In genomic region chr6:149746147-149746946, GRCh38 we compare ENCODE assay signal across 1 cellular context.
A peak's percentile ranks its signal among the peaks of the same experiment; 100 is the strongest.
TF ChIP-seq lines count a peak whose summit lies in the region.

NUP43 (minus strand) TSS chr6:149746529; CDS start chr6:149746495, 34 bp downstream.

TF ChIP-seq in HEK293, 187 proteins besides CTCF, POLR2A, EP300 and RAD21 (continued from another document and continues in another):
- TF ChIP-seq AEBP2 (tag by site-specific recombination; IDR thresholded peaks at IDR 0.05; ENCODE audit: borderline replicate concordance): no peak
- no peak for TF ChIP-seq ZBTB21 (tag by site-specific recombination; IDR thresholded peaks at IDR 0.05)
- TF ChIP-seq ZNF791 (tag by site-specific recombination; IDR thresholded peaks at IDR 0.05): no peak
- no peak for TF ChIP-seq ZNF530 (tag by site-specific recombination; IDR thresholded peaks at IDR 0.05; ENCODE audit: low read depth)
- peak; percentile 3; the same call in 1 of the 2 replicates for TF ChIP-seq PRDM1 (tag by site-specific recombination; IDR thresholded peaks at IDR 0.05)
- TF ChIP-seq ZFP69B (tag by site-specific recombination; IDR thresholded peaks at IDR 0.05): peak; percentile 78; the same call in 1 of the 2 replicates
- peak; percentile 61 for TF ChIP-seq ZNF366 (tag by site-specific recombination; conservative IDR thresholded peaks at IDR 0.05)
- TF ChIP-seq SETDB1 (IDR thresholded peaks at IDR 0.05; ENCODE audit: insufficient read length, low read length): peak; percentile 51
- TF ChIP-seq, protein P1, sequence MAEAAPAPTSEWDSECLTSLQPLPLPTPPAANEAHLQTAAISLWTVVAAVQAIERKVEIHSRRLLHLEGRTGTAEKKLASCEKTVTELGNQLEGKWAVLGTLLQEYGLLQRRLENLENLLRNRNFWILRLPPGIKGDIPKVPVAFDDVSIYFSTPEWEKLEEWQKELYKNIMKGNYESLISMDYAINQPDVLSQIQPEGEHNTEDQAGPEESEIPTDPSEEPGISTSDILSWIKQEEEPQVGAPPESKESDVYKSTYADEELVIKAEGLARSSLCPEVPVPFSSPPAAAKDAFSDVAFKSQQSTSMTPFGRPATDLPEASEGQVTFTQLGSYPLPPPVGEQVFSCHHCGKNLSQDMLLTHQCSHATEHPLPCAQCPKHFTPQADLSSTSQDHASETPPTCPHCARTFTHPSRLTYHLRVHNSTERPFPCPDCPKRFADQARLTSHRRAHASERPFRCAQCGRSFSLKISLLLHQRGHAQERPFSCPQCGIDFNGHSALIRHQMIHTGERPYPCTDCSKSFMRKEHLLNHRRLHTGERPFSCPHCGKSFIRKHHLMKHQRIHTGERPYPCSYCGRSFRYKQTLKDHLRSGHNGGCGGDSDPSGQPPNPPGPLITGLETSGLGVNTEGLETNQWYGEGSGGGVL (tag by site-specific recombination; IDR thresholded peaks at IDR 0.05): no peak
- TF ChIP-seq ZNF2 (tag by site-specific recombination; IDR thresholded peaks at IDR 0.05): no peak
- TF ChIP-seq ZBTB1 (tag by site-specific recombination; IDR thresholded peaks at IDR 0.05): no peak
- no peak for TF ChIP-seq ZNF239 (tag by site-specific recombination; IDR thresholded peaks at IDR 0.05)
- TF ChIP-seq ZNF623 (tag by site-specific recombination; IDR thresholded peaks at IDR 0.05): no peak
- TF ChIP-seq ZNF629 (tag by site-specific recombination; IDR thresholded peaks at IDR 0.05): peak; percentile 61
- TF ChIP-seq KLF17 (tag by site-specific recombination; IDR thresholded peaks at IDR 0.05): peak; percentile 45; the same call in 1 of the 2 replicates
- TF ChIP-seq, protein P2, sequence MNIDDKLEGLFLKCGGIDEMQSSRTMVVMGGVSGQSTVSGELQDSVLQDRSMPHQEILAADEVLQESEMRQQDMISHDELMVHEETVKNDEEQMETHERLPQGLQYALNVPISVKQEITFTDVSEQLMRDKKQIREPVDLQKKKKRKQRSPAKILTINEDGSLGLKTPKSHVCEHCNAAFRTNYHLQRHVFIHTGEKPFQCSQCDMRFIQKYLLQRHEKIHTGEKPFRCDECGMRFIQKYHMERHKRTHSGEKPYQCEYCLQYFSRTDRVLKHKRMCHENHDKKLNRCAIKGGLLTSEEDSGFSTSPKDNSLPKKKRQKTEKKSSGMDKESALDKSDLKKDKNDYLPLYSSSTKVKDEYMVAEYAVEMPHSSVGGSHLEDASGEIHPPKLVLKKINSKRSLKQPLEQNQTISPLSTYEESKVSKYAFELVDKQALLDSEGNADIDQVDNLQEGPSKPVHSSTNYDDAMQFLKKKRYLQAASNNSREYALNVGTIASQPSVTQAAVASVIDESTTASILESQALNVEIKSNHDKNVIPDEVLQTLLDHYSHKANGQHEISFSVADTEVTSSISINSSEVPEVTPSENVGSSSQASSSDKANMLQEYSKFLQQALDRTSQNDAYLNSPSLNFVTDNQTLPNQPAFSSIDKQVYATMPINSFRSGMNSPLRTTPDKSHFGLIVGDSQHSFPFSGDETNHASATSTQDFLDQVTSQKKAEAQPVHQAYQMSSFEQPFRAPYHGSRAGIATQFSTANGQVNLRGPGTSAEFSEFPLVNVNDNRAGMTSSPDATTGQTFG (tag by site-specific recombination; IDR thresholded peaks at IDR 0.05; ENCODE audit: borderline replicate concordance): no peak
- 0 out of 2 replicates have a peak, but pooled peaks have one; percentile 56 for TF ChIP-seq ZNF24 (tag by site-specific recombination; IDR thresholded peaks at IDR 0.05)
- no peak for TF ChIP-seq HOXA7 (CRISPR knock-in tag; IDR thresholded peaks at IDR 0.05; ENCODE audit: borderline replicate concordance)
- TF ChIP-seq ZNF37A (tag by site-specific recombination; IDR thresholded peaks at IDR 0.05): no peak
- no peak for TF ChIP-seq ZNF521 (tag by site-specific recombination; IDR thresholded peaks at IDR 0.05)
- no peak for TF ChIP-seq GLIS1 (tag by site-specific recombination; IDR thresholded peaks at IDR 0.05)
- TF ChIP-seq GLIS2 (tag by site-specific recombination; IDR thresholded peaks at IDR 0.05): no peak
- TF ChIP-seq ZNF423 (tag by site-specific recombination; IDR thresholded peaks at IDR 0.05): no peak
- peak; percentile 76 for TF ChIP-seq ZNF600 (tag by site-specific recombination; IDR thresholded peaks at IDR 0.05)
- TF ChIP-seq ZNF132 (tag by site-specific recombination; IDR thresholded peaks at IDR 0.05; ENCODE audit: borderline replicate concordance): no peak
- TF ChIP-seq, protein P3, sequence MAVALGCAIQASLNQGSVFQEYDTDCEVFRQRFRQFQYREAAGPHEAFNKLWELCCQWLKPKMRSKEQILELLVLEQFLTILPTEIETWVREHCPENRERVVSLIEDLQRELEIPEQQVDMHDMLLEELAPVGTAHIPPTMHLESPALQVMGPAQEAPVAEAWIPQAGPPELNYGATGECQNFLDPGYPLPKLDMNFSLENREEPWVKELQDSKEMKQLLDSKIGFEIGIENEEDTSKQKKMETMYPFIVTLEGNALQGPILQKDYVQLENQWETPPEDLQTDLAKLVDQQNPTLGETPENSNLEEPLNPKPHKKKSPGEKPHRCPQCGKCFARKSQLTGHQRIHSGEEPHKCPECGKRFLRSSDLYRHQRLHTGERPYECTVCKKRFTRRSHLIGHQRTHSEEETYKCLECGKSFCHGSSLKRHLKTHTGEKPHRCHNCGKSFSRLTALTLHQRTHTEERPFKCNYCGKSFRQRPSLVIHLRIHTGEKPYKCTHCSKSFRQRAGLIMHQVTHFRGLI (tag by site-specific recombination; IDR thresholded peaks at IDR 0.05): no peak
- no peak for TF ChIP-seq ZNF311 (tag by site-specific recombination; IDR thresholded peaks at IDR 0.05; ENCODE audit: borderline replicate concordance)
- 0 out of 2 replicates have a peak, but pooled peaks have one; percentile 44 for TF ChIP-seq EGR2 (tag by site-specific recombination; IDR thresholded peaks at IDR 0.05; ENCODE audit: low read depth)
- no peak for TF ChIP-seq ZNF639 (tag by site-specific recombination; IDR thresholded peaks at IDR 0.05)
- TF ChIP-seq ZNF654 (tag by site-specific recombination; IDR thresholded peaks at IDR 0.05; ENCODE audit: low read depth): 0 out of 2 replicates have a peak, but pooled peaks have one; percentile 11
- TF ChIP-seq ZNF354C (tag by site-specific recombination; IDR thresholded peaks at IDR 0.05; ENCODE audit: borderline replicate concordance, low read depth): no peak
- TF ChIP-seq ZNF324 (tag by site-specific recombination; IDR thresholded peaks at IDR 0.05): 0 out of 2 replicates have a peak, but pooled peaks have one; percentile 36
- TF ChIP-seq, protein P4, sequence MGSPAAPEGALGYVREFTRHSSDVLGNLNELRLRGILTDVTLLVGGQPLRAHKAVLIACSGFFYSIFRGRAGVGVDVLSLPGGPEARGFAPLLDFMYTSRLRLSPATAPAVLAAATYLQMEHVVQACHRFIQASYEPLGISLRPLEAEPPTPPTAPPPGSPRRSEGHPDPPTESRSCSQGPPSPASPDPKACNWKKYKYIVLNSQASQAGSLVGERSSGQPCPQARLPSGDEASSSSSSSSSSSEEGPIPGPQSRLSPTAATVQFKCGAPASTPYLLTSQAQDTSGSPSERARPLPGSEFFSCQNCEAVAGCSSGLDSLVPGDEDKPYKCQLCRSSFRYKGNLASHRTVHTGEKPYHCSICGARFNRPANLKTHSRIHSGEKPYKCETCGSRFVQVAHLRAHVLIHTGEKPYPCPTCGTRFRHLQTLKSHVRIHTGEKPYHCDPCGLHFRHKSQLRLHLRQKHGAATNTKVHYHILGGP (tag by site-specific recombination; IDR thresholded peaks at IDR 0.05): no peak
- TF ChIP-seq, protein P5, sequence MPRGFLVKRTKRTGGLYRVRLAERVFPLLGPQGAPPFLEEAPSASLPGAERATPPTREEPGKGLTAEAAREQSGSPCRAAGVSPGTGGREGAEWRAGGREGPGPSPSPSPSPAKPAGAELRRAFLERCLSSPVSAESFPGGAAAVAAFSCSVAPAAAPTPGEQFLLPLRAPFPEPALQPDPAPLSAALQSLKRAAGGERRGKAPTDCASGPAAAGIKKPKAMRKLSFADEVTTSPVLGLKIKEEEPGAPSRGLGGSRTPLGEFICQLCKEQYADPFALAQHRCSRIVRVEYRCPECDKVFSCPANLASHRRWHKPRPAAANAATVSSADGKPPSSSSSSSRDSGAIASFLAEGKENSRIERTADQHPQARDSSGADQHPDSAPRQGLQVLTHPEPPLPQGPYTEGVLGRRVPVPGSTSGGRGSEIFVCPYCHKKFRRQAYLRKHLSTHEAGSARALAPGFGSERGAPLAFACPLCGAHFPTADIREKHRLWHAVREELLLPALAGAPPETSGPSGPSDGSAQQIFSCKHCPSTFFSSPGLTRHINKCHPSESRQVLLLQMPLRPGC (tag by site-specific recombination; IDR thresholded peaks at IDR 0.05): no peak
- TF ChIP-seq REST (tag by site-specific recombination; IDR thresholded peaks at IDR 0.05): 0 out of 2 replicates have a peak, but pooled peaks have one; percentile 39
- no peak for TF ChIP-seq ZNF274 (IDR thresholded peaks at IDR 0.05; ENCODE audit: low read length)
- TF ChIP-seq ZNF274 (tag by site-specific recombination; IDR thresholded peaks at IDR 0.05; ENCODE audit: borderline replicate concordance): no peak
- no peak for TF ChIP-seq ZNF747 (tag by site-specific recombination; IDR thresholded peaks at IDR 0.05)
- TF ChIP-seq HOXC10 (CRISPR knock-in tag; IDR thresholded peaks at IDR 0.05): no peak
- no peak for TF ChIP-seq ZNF426 (tag by site-specific recombination; IDR thresholded peaks at IDR 0.05)
- TF ChIP-seq ZNF121 (tag by site-specific recombination; IDR thresholded peaks at IDR 0.05): no peak
- no peak for TF ChIP-seq ZNF704 (tag by site-specific recombination; IDR thresholded peaks at IDR 0.05)
- TF ChIP-seq ZNF513 (tag by site-specific recombination; IDR thresholded peaks at IDR 0.05): no peak
